Comparison of ENCODE assay signal across 8 cellular contexts in the genomic region with DNA sequence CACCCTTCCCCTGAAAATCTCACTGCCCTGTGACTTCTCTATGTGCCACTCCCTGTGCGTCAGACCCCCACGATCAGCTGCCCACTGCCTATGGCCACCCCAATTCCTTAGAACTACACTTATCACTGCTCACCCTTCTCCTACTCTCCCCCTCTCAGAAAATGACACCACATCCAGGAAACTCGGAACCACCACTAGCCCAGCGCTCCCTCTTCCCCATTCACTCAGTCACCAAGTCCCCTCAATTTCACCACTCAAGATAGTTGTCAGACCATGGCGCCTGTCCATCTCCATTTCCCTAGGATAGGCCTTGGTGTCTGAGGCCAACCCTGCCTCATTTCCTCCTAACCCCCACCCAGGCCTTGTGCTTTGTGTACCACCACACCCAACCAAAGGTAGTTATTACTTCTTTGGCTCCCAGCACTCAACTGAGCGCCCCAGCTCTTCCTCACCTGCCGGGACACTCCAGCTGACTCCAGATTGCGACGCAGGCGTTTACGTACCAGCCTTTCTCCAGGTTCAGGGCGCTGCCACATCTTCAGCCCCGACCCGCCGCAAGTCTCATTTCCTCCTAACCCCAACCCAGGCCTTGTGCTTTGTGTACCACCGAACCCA. TPM values are rescaled to one million over a fixed set of nuclear protein-coding genes. Genes with fewer than 3 reads are reported as not detected.
DNase-seq lines count a peak whose midpoint lies in the region; ATAC-seq and TF ChIP-seq lines count a peak whose summit lies in the region.
"Not testable (repeated sequence)": the region's sequence is repeated elsewhere in the genome, so short reads cannot be mapped to it uniquely, and the experiment has no call there.

No MANE protein-coding gene starts in this region.

- WGBS in HUES64, result 21% methylated on average over 16 of the region's 16 CpGs
- 22% methylated on average over 16 of the region's 16 CpGs for WGBS in thymus

- H3K27me3 Mint-ChIP-seq in GM23338 (ENCODE audit: insufficient read depth, low read depth, poor library complexity); nephron (ENCODE audit: low read depth): not testable (repeated sequence)

- H2AFZ ChIP-seq in GM23338, result peak overlapping the region; percentile 96

- TF ChIP-seq CTCF in GM23338 (conservative IDR thresholded peaks at IDR 0.05; ENCODE audit: low read depth in 2 of 2); VCaP (conservative IDR thresholded peaks at IDR 0.05); cardiac fibroblast (IDR thresholded peaks at IDR 0.05; ENCODE audit: low read depth, low read length); right atrium auricular region (IDR thresholded peaks at IDR 0.05); nephron (IDR thresholded peaks at IDR 0.05; ENCODE audit: unreplicated experiment in 3 of 3): not testable (repeated sequence)

- H3K4me1 Mint-ChIP-seq in GM23338 (peaks cover 25% of the 10 kb centered on the region), nephron (peaks cover 15% of the 10 kb centered on the region)

- H3K36me3 ChIP-seq in GM23338 (ENCODE audit: insufficient read depth); thymus (ENCODE audit: control insufficient read depth, insufficient read depth): not testable (repeated sequence)
- H3K36me3 ChIP-seq in HUES64 (ENCODE audit: insufficient read depth, low read length) (peaks cover 14% of the 10 kb centered on the region), right atrium auricular region (peaks cover 11% of the 10 kb centered on the region)

- H3K9me3 Mint-ChIP-seq in GM23338, nephron: not testable (repeated sequence)

- peaks cover 26% of the 10 kb centered on the region for H3K36me3 Mint-ChIP-seq in GM23338 (ENCODE audit: low read depth)
- peaks cover 48% of the 10 kb centered on the region for H3K36me3 Mint-ChIP-seq in nephron (ENCODE audit: low read depth)

- not testable (repeated sequence) for ATAC-seq in GM23338

- peak overlapping the region; percentile 83 for H3K4me2 ChIP-seq in GM23338

- H3K27ac Mint-ChIP-seq in GM23338 (peak overlapping the region; percentile 97), nephron (peak overlapping the region; percentile 81 to 97 (median 94))

- H3K79me2 ChIP-seq in GM23338 (replicated peaks; ENCODE audit: insufficient read depth), result peaks cover 30% of the 10 kb centered on the region

- DNase-seq in ELR (ENCODE audit: low read depth) (peak; percentile 6), cardiac fibroblast (ENCODE audit: low read depth in 2 of 2) (peak in 1 of 2 donors; percentile 15)
- DNase-seq in GM23338 (ENCODE audit: low spot score); right atrium auricular region (ENCODE audit: low spot score): not testable (repeated sequence)

- H3K4me3 Mint-ChIP-seq in GM23338 (peak overlapping the region; percentile 95), nephron (peak overlapping the region; percentile 97 to 98 (median 97))

- H4K20me1 ChIP-seq in GM23338 (replicated peaks; ENCODE audit: insufficient read depth), result not testable (repeated sequence)

- H3K4me1 ChIP-seq in GM23338 (ENCODE audit: insufficient read depth) (peaks cover 14% of the 10 kb centered on the region; the same call in 1 of the 2 replicates), right atrium auricular region (peaks cover 0 to 51% of the 10 kb centered on the region in 2 donors)
- not testable (repeated sequence) for H3K4me1 ChIP-seq in HUES64 (ENCODE audit: insufficient read depth, low read length); thymus (ENCODE audit: control insufficient read depth, insufficient read depth, low read length)

- peak overlapping the region; percentile 94 for H3K4me3 ChIP-seq in GM23338
- H3K4me3 ChIP-seq in HUES64 (ENCODE audit: low read length), result peak overlapping the region; percentile 92
- peak overlapping the region; percentile 85 to 96 for H3K4me3 ChIP-seq in cardiac fibroblast (replicated peaks in 1 of 2; ENCODE audit: low read depth in 2 of 2, low read length in 2 of 2)
- H3K4me3 ChIP-seq in right atrium auricular region, result peak overlapping the region; percentile 72 to 92
- H3K4me3 ChIP-seq in thymus (ENCODE audit: low read length), result peak overlapping the region; percentile 67

- H3K9me2 ChIP-seq in GM23338 (ENCODE audit: insufficient read depth), result not testable (repeated sequence)

- H3K27ac ChIP-seq in GM23338 (ENCODE audit: low read depth) (peak overlapping the region; percentile 93; the same call in 1 of the 2 replicates), VCaP (peak overlapping the region; percentile 89), right atrium auricular region (peak overlapping the region; percentile 86 to 91)
- not testable (repeated sequence) for H3K27ac ChIP-seq in HUES64 (ENCODE audit: low read depth, low read length); thymus (ENCODE audit: low read depth)

- H3K27me3 ChIP-seq in GM23338 (ENCODE audit: insufficient read depth); HUES64 (ENCODE audit: insufficient read depth, low read length); right atrium auricular region; thymus (ENCODE audit: control insufficient read depth, insufficient read depth): not testable (repeated sequence)

- peak overlapping the region; percentile 76 for H3K9ac ChIP-seq in HUES64 (ENCODE audit: low read depth, low read length)

- H3K9me3 ChIP-seq in HUES64 (ENCODE audit: insufficient read depth, low read depth, low read length); right atrium auricular region; thymus (ENCODE audit: control insufficient read depth): not testable (repeated sequence)

- not testable (repeated sequence) for H3F3A ChIP-seq in GM23338 (replicated peaks; ENCODE audit: low read depth)

RNA-seq across cellular contexts. Expression of a gene that starts 0.6 kb away (rescaled TPM):
- total RNA-seq in GM23338 (2014; rRNA removed; shearing (Covaris generic)), result 14.6 and 15.4 TPM in 2 replicates
- 9.5 and 10.0 TPM in 2 replicates for polyA plus RNA-seq in GM23338 (2016; fragmentation: Nextera tagmentation; extraction: Ambion mirVana)
- 12.1 TPM for polyA plus RNA-seq in HUES64 (2013, experiment 1 of 2)
- 13.6 TPM for polyA plus RNA-seq in HUES64 (2013, experiment 2 of 2)
- 10 to 100 TPM; 18.4 to 23.1 TPM for total RNA-seq in right atrium auricular region
- 21.2 TPM for polyA plus RNA-seq in thymus
